In the genomic region with DNA sequence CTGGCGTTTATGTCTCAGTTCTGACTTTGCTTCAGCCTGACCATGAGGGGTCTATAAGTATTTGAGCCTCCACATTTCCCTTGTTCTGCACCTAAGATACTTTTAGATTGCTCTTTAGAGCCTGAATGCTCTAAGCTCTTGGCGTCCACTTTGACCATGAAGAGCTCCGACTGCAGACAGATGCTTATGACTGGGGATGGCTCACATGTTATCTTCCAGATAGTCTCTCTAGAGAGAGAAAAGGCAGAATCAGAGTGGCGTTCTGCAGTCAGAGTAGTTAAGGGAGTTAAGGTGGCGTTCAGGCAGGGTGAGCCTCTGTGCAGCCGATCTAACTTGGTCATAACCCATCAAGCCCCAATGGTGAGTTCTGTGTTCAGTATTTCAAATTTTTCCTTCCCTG, we compare ENCODE assay signal across 30 cellular contexts.
DNase-seq lines count a peak whose midpoint lies in the region; ATAC-seq and TF ChIP-seq lines count a peak whose summit lies in the region.
"Had no signal": no experiment of that assay in that cellular context is flagged by ENCODE, and none has a peak within 500 bp of the region (broad histone marks: within the 10 kb centered on the region; RNA-seq: fewer than 3 reads in every experiment).

No MANE protein-coding gene starts in this region.

- no peak overlapping the region for H3K4me3 ChIP-seq in heart right ventricle
- H3K4me3 ChIP-seq in right cardiac atrium (ENCODE audit: low read length) = no peak overlapping the region
- H3K4me3 ChIP-seq in neural progenitor cell = no peak overlapping the region
- H3K4me3 ChIP-seq: A549, ascending aorta, coronary artery, GM12878 had no signal

- 80 to 82% methylated on average over 6 of the region's 6 CpGs for WGBS in heart right ventricle, 2 donors
- 73% methylated on average over 6 of the region's 6 CpGs for WGBS in right cardiac atrium
- 86 to 88% (median 86%) methylated on average over 6 of the region's 6 CpGs for WGBS in adipose tissue, 3 donors

- intact Hi-C loops in heart right ventricle (cut with DNase I) (loop anchor here in 2 of 10 donors (2.0 to 10.0 kb wide), 8 partner anchors 184 to 818 kb away; no protein-coding TSS in a partner anchor), right cardiac atrium (cut with DNase I) (no loop called here)

- no peaks in the 10 kb centered on the region for H3K27me3 ChIP-seq in heart right ventricle
- H3K27me3 ChIP-seq in right cardiac atrium (ENCODE audit: control insufficient read depth, insufficient read depth) = no peaks in the 10 kb centered on the region
- H3K27me3 ChIP-seq in neural progenitor cell = no peaks in the 10 kb centered on the region
- H3K27me3 ChIP-seq: ascending aorta had no signal

- no peaks in the 10 kb centered on the region for H3K79me2 ChIP-seq in neural progenitor cell (ENCODE audit: low read depth)

- H3F3A ChIP-seq in neural progenitor cell (ENCODE audit: low read depth) = peaks cover 30% of the 10 kb centered on the region

- peak overlapping the region in 9 of 10 donors; percentile 12 to 70 (median 49) for H3K27ac ChIP-seq in heart right ventricle
- H3K27ac ChIP-seq in right cardiac atrium (ENCODE audit: low read length) = no peak overlapping the region
- peak overlapping the region; percentile 6 for H3K27ac ChIP-seq in adipose tissue (ENCODE audit: low read depth, low read length)
- no peak overlapping the region for H3K27ac ChIP-seq in neural progenitor cell
- H3K27ac ChIP-seq: A549, HL-60, VCaP had no signal

- H3K9ac ChIP-seq in neural progenitor cell = no peak overlapping the region

- no peak overlapping the region for H2AFZ ChIP-seq in neural progenitor cell (replicated peaks)

- peaks cover 3% of the 10 kb centered on the region for H3K9me3 Mint-ChIP-seq in neural progenitor cell
- H3K9me3 Mint-ChIP-seq: activated naive CD8-positive, alpha-beta T cell treated with anti-CD3 and anti-CD28 coated beads for 36 hours; effector memory CD8-positive, alpha-beta T cell; mesothelial cell of epicardium; stimulated activated memory B cell treated with anti-CD40 and anti-IgM and Interleukin-4, amounts not matched to agents 10 μg/mL and 1 μg/mL and 100 μg/mL, for 72 hours had no signal

- peaks cover 0 to 21% (median 6%) of the 10 kb centered on the region in 9 donors for H3K4me1 ChIP-seq in heart right ventricle
- H3K4me1 ChIP-seq in right cardiac atrium (ENCODE audit: control insufficient read depth, insufficient read depth, low read length) = no peaks in the 10 kb centered on the region
- H3K4me1 ChIP-seq in neural progenitor cell = peaks cover 52% of the 10 kb centered on the region
- H3K4me1 ChIP-seq: A549 had no signal

- H3K4me2 ChIP-seq in neural progenitor cell = no peak overlapping the region
- H3K4me2 ChIP-seq: A549 had no signal

- H3K9me3 ChIP-seq in heart right ventricle (no peaks in the 10 kb centered on the region), right cardiac atrium (ENCODE audit: control insufficient read depth, low read length) (no peaks in the 10 kb centered on the region), neural progenitor cell (ENCODE audit: low read depth) (no peaks in the 10 kb centered on the region)
- H3K9me3 ChIP-seq: A549 had no signal

- ATAC-seq in heart right ventricle = no peak
- no peak for ATAC-seq in right cardiac atrium
- no peak for ATAC-seq in GM21576 (IDR thresholded peaks at IDR 0.05; ENCODE audit: unreplicated experiment)
- no peak for ATAC-seq in HG03571 (IDR thresholded peaks at IDR 0.05; ENCODE audit: unreplicated experiment)
- ATAC-seq: A549; effector memory CD8-positive, alpha-beta T cell; GM12878; stimulated activated memory B cell treated with anti-CD40 and anti-IgM and Interleukin-4, amounts not matched to agents 10 μg/mL and 1 μg/mL and 100 μg/mL, for 72 hours had no signal

- peak overlapping the region; percentile 27 for H3K27ac Mint-ChIP-seq in neural progenitor cell
- H3K27ac Mint-ChIP-seq: activated naive CD8-positive, alpha-beta T cell treated with anti-CD3 and anti-CD28 coated beads for 36 hours; B cell; mesothelial cell of epicardium; stimulated activated memory B cell treated with anti-CD40 and anti-IgM and Interleukin-4, amounts not matched to agents 10 μg/mL and 1 μg/mL and 100 μg/mL, for 72 hours had no signal

- H3K4me1 Mint-ChIP-seq in neural progenitor cell = peaks cover 65% of the 10 kb centered on the region
- H3K4me1 Mint-ChIP-seq: B cell had no signal

- H4K20me1 ChIP-seq in neural progenitor cell (ENCODE audit: low read depth) = no peaks in the 10 kb centered on the region

- no peaks in the 10 kb centered on the region for H3K27me3 Mint-ChIP-seq in neural progenitor cell (ENCODE audit: insufficient read depth, low read depth)
- H3K27me3 Mint-ChIP-seq: B cell; CD8-positive, alpha-beta memory T cell; effector memory CD8-positive, alpha-beta T cell; stimulated activated memory B cell treated with anti-CD40 and anti-IgM and Interleukin-4, amounts not matched to agents 10 μg/mL and 1 μg/mL and 100 μg/mL, for 72 hours had no signal

- H3K36me3 Mint-ChIP-seq in neural progenitor cell = peaks cover 2% of the 10 kb centered on the region
- H3K36me3 Mint-ChIP-seq: activated naive CD8-positive, alpha-beta T cell treated with anti-CD3 and anti-CD28 coated beads for 36 hours; mesothelial cell of epicardium; stimulated activated memory B cell treated with anti-CD40 and anti-IgM and Interleukin-4, amounts not matched to agents 10 μg/mL and 1 μg/mL and 100 μg/mL, for 72 hours had no signal

- no peak for TF ChIP-seq CTCF in heart right ventricle (IDR thresholded peaks at IDR 0.05)
- TF ChIP-seq CTCF in neural progenitor cell (IDR thresholded peaks at IDR 0.05) = no peak

- H3K4me3 Mint-ChIP-seq in neural progenitor cell = no peak overlapping the region
- H3K4me3 Mint-ChIP-seq: activated naive CD8-positive, alpha-beta T cell treated with anti-CD3 and anti-CD28 coated beads for 36 hours; B cell; CD8-positive, alpha-beta memory T cell; effector memory CD8-positive, alpha-beta T cell; mesothelial cell of epicardium; stimulated activated memory B cell treated with anti-CD40 and anti-IgM and Interleukin-4, amounts not matched to agents 10 μg/mL and 1 μg/mL and 100 μg/mL, for 72 hours had no signal

- no peak for DNase-seq in heart right ventricle
- no peak for DNase-seq in right cardiac atrium
- no peak for DNase-seq in neural progenitor cell (ENCODE audit: low spot score)
- DNase-seq in AML-193 (lab: John Stamatoyannopoulos, UW) = no peak
- no peak for DNase-seq in LoVo (ENCODE audit: low spot score)
- DNase-seq: activated CD4-positive, alpha-beta T cell treated with anti-CD3 and anti-CD28 coated beads for 4 hours; activated effector memory CD4-positive, alpha-beta T cell treated with Interleukin-2 at 50 U/mL for 16 hours; activated naive CD8-positive, alpha-beta T cell treated with anti-CD3 and anti-CD28 coated beads for 36 hours; CD8-positive, alpha-beta memory T cell; DMS153; effector memory CD8-positive, alpha-beta T cell; glutamatergic neuron; islet precursor cell; KG1; NCI-H1417 treated with DMSO at 0.1 percent for 48 hours; NCI-H2081; NCI-H524 treated with DMSO at 0.1 percent for 48 hours; T1000 had no signal

- no peaks in the 10 kb centered on the region for H3K36me3 ChIP-seq in heart right ventricle
- H3K36me3 ChIP-seq in neural progenitor cell = no peaks in the 10 kb centered on the region
- H3K36me3 ChIP-seq: ascending aorta had no signal

Comparison
In these comparisons a context has a peak if more than half of its experiments do, and no peak if none do; other contexts are left out.
1. H3K27ac ChIP-seq: peak in heart right ventricle (9 of 10) and adipose tissue (single experiment); none in right cardiac atrium (single experiment) and neural progenitor cell (single experiment).